In genomic region chr4:159097785-159098184, GRCh38 we compare ENCODE assay signal across 21 cellular contexts. TPM values are rescaled to one million over a fixed set of nuclear protein-coding genes. Genes with fewer than 3 reads are reported as not detected.
DNase-seq lines count a peak whose midpoint lies in the region; ATAC-seq and TF ChIP-seq lines count a peak whose summit lies in the region.
"Had no signal": no experiment of that assay in that cellular context is flagged by ENCODE, and none has a peak within 500 bp of the region (broad histone marks: within the 10 kb centered on the region; RNA-seq: fewer than 3 reads in every experiment).

No MANE protein-coding gene starts in this region.

- no peak for ATAC-seq in HG03039 (IDR thresholded peaks at IDR 0.05; ENCODE audit: unreplicated experiment)
- ATAC-seq: gastroesophageal sphincter had no signal

- peak overlapping the region; percentile 63 for H3K27ac ChIP-seq in VCaP
- H3K27ac ChIP-seq: esophagus muscularis mucosa, gastroesophageal sphincter, Peyer's patch, right atrium auricular region had no signal

- no peak for TF ChIP-seq CTCF in VCaP (conservative IDR thresholded peaks at IDR 0.05)

- DNase-seq in NCI-H146 (lab: John Stamatoyannopoulos, UW): peak; percentile 12
- no peak for DNase-seq in NCI-H146 treated with DMSO at 0.1 percent for 48 hours (lab: John Stamatoyannopoulos, UW; ENCODE audit: unreplicated experiment)
- DNase-seq in left kidney (ENCODE audit: low read depth, low spot score): peak; percentile 40
- DNase-seq in renal cortical epithelial cell (ENCODE audit: low read depth): peak; percentile 58
- no peak for DNase-seq in NK-92 (lab: John Stamatoyannopoulos, UW; ENCODE audit: unreplicated experiment)
- DNase-seq in T1000 (lab: John Stamatoyannopoulos, UW): no peak
- DNase-seq: 8988T; activated B cell treated with CpG ODN at 0.5 μM for 24 hours; activated naive CD4-positive, alpha-beta T cell treated with anti-CD3 and anti-CD28 coated beads for 36 hours; activated T-cell treated with anti-CD3 and anti-CD28 coated beads, Interleukin-2, amount 50 U/mL, for 48 hours; amygdala; NCI-H2171 treated with DMSO at 0.1 percent for 48 hours; nucleus accumbens; Peyer's patch; stimulated activated CD8-positive, alpha-beta memory T cell treated with anti-CD3 and anti-CD28 coated beads, Interleukin-4, amount 100 ng/mL, for 48 hours; substantia nigra had no signal

RNA-seq across cellular contexts. Expression of gene RAPGEF2, which starts 5.1 kb away (rescaled TPM):
- 42.7 and 66.9 TPM in 2 replicates for total RNA-seq in renal cortical epithelial cell

Comparison
In these comparisons a context has a peak if more than half of its experiments do, and no peak if none do; other contexts are left out.
1. DNase-seq: peak in NCI-H146 (single experiment), left kidney (single experiment) and renal cortical epithelial cell (single experiment); none in NCI-H146 treated with DMSO at 0.1 percent for 48 hours (single experiment), NK-92 (single experiment) and T1000 (single experiment).